ENCODE assay signal across 8 cellular contexts in genomic region chr17:3636154-3636907, GRCh38. TPM values are rescaled to one million over a fixed set of nuclear protein-coding genes. Genes with fewer than 3 reads are reported as not detected.
DNase-seq lines count a peak whose midpoint lies in the region; ATAC-seq and TF ChIP-seq lines count a peak whose summit lies in the region.

Gene CTNS, plus strand, starts transcription at chr17:3636760. Its CDS starts 3,447 bp downstream, at chr17:3640207.
A gene with protein sequence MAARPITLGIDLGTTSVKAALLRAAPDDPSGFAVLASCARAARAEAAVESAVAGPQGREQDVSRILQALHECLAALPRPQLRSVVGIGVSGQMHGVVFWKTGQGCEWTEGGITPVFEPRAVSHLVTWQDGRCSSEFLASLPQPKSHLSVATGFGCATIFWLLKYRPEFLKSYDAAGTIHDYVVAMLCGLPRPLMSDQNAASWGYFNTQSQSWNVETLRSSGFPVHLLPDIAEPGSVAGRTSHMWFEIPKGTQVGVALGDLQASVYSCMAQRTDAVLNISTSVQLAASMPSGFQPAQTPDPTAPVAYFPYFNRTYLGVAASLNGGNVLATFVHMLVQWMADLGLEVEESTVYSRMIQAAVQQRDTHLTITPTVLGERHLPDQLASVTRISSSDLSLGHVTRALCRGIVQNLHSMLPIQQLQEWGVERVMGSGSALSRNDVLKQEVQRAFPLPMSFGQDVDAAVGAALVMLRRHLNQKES (minus strand): TSS chr17:3636250. CDS start chr17:3636219, 31 bp downstream.

- no peaks in the 10 kb centered on the region for H3K27me3 ChIP-seq in PC-9 (ENCODE audit: insufficient read depth, low read depth)
- H3K27me3 ChIP-seq in mucosa of rectum (ENCODE audit: control insufficient read depth in 2 of 2, insufficient read depth in 2 of 2, low read length in 2 of 2), result no peaks in the 10 kb centered on the region

- H3K4me1 ChIP-seq in PC-9 (replicated peaks; ENCODE audit: insufficient read depth) (peaks cover 15% of the 10 kb centered on the region; the same call in 1 of the 2 replicates), mucosa of rectum (ENCODE audit: control insufficient read depth in 2 of 2, insufficient read depth in 2 of 2, low read length in 2 of 2) (peaks cover 2 to 10% of the 10 kb centered on the region in 2 donors)

- peak within 1 kb of the TSS; percentile 97 for H3K4me2 ChIP-seq in PC-9

- peak within 1 kb of the TSS; percentile 86 to 90 for H3K9ac ChIP-seq in mucosa of rectum (ENCODE audit: low read depth in 1 of 2, low read length in 2 of 2)

- peak; percentile 90 for ATAC-seq in GM21619 (IDR thresholded peaks at IDR 0.05; ENCODE audit: unreplicated experiment)

- BruUV-seq in PC-9 (replicated peaks; lab: Mats Ljungman, UMichigan), result no TSS peak

- no peaks in the 10 kb centered on the region for H3K9me2 ChIP-seq in PC-9 (ENCODE audit: insufficient read depth)

- H4K20me1 ChIP-seq in PC-9 (ENCODE audit: insufficient read depth), result peaks cover 3% of the 10 kb centered on the region; the same call in 1 of the 2 replicates

- CTCF ChIA-PET in PC-9 (lab: Charles Lee), result interaction anchor here (0.6 kb wide), 1 partner anchor 616 kb away, joined by 4 read pairs; no protein-coding TSS in a partner anchor

- POLR2A ChIA-PET in PC-9 (lab: Charles Lee; ENCODE audit: unreplicated experiment), result interaction anchor here (0.5 to 1.6 kb wide), 10 partner anchors 31 to 757 kb away, joined by 4 to 26 read pairs (median 6); partner anchors contain the start of genes EMC6, NCBP3 and TAX1BP3

- H3K27ac ChIP-seq in PC-9 (peak within 1 kb of the TSS; percentile 64), mucosa of rectum (ENCODE audit: low read depth in 2 of 2, low read length in 2 of 2) (peak within 1 kb of the TSS; percentile 95 to 99)

- TF ChIP-seq CTCF in PC-9 (conservative IDR thresholded peaks at IDR 0.05) (no peak), epithelial cell of proximal tubule (conservative IDR thresholded peaks at IDR 0.05; ENCODE audit: low read depth, low read length) (no peak)

- H3K79me2 ChIP-seq in PC-9 (ENCODE audit: low read depth), result peaks cover 34% of the 10 kb centered on the region

- H3F3A ChIP-seq in PC-9 (ENCODE audit: insufficient read depth, low read depth), result peaks cover 22% of the 10 kb centered on the region

- H3K9me3 ChIP-seq in PC-9 (ENCODE audit: insufficient read depth, low read depth) (no peaks in the 10 kb centered on the region), mucosa of rectum (ENCODE audit: control insufficient read depth in 2 of 2, low read length in 2 of 2) (no peaks in the 10 kb centered on the region)

- H3K4me3 ChIP-seq in Jurkat, Clone E6-1 (ENCODE audit: low read length), result peak within 1 kb of the TSS; percentile 76
- H3K4me3 ChIP-seq in PC-9, result peak within 1 kb of the TSS; percentile 67
- peak within 1 kb of the TSS; percentile 96 for H3K4me3 ChIP-seq in epithelial cell of proximal tubule (ENCODE audit: low read depth, low read length)
- H3K4me3 ChIP-seq in mucosa of rectum (ENCODE audit: low read length in 2 of 2), result peak within 1 kb of the TSS; percentile 85 to 89

- H3K36me3 ChIP-seq in PC-9 (ENCODE audit: low read depth) (no peaks in the 10 kb centered on the region), mucosa of rectum (ENCODE audit: control insufficient read depth in 2 of 2, insufficient read depth in 2 of 2, low read length in 2 of 2) (peaks cover 3 to 8% of the 10 kb centered on the region in 2 donors)

- intact Hi-C loops in PC-9 (cut with micrococcal nuclease; ENCODE audit: unreplicated experiment), result loop anchor here (1.0 to 5.0 kb wide), 3 partner anchors 32 to 924 kb away; partner anchors contain the start of genes CLUH, EMC6 and TAX1BP3

- DNase-seq in DMS153 (lab: John Stamatoyannopoulos, UW) (peak; percentile 81), PC-9 (peak; percentile 93 to 99), epithelial cell of proximal tubule (ENCODE audit: low read depth) (no peak)
- peak; percentile 86 for DNase-seq in Jurkat, Clone E6-1 (ENCODE audit: low read depth, low spot score)
- DNase-seq in activated T-cell treated with anti-CD3 and anti-CD28 coated beads, Interleukin-2, amount 50 U/mL, for 1 hour, result peak; percentile 95
- peak; percentile 96 for DNase-seq in stimulated activated CD8-positive, alpha-beta memory T cell treated with anti-CD3 and anti-CD28 coated beads, Interleukin-4, amount 100 ng/mL, for 48 hours

- H2AFZ ChIP-seq in PC-9, result peak within 1 kb of the TSS; percentile 87

RNA-seq across cellular contexts. Expression of gene CTNS, which starts in this region (rescaled TPM):
- 10.4 TPM for polyA plus RNA-seq in Jurkat, Clone E6-1 (2012; ENCODE audit: insufficient read depth, insufficient read length)
- total RNA-seq in PC-9 (2021) (12.5 and 20.0 TPM in 2 replicates), epithelial cell of proximal tubule (5.9 and 18.2 TPM in 2 replicates)

RNA-seq across cellular contexts. Expression of the second gene that starts in this region (rescaled TPM):
- polyA plus RNA-seq in Jurkat, Clone E6-1 (2012; ENCODE audit: insufficient read depth, insufficient read length), result 10.0 TPM
- 19.8 and 21.4 TPM in 2 replicates for total RNA-seq in PC-9 (2021)
- total RNA-seq in epithelial cell of proximal tubule, result 18.1 and 23.5 TPM in 2 replicates
